In the genomic region with DNA sequence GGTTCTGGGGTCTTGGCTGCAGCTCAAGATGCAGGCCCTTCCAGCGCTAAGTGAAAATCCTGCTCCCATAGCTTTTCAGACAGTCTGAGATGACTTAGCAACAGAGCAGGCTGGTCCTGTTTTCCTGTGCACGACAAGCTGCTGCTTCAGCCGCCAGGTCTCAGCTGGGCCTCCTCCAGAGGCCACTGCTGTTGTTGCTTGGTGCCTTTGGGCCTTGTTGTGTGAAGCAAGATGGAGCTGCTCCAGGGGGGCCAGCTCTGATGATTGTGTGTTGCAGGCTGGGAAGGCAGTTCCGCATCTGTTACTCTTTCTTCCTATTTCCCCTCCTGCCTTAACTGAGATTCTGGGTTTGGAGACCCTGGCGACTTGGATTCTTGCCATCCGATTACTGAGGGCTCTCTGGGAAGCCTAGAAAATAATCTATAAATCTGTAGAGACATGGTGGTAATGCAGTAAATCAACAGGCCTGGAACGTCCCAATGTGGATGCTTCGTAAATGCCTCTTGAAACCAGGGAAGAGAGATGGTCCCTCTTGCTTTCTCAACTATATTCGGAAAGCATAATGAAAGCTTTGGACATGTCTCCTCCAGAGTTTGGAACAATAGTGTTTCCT, we compare ENCODE assay signal across 9 cellular contexts. TPM values are rescaled to one million over a fixed set of nuclear protein-coding genes. Genes with fewer than 3 reads are reported as not detected.
DNase-seq lines count a peak whose midpoint lies in the region; ATAC-seq and TF ChIP-seq lines count a peak whose summit lies in the region.
"Had no signal": no experiment of that assay in that cellular context is flagged by ENCODE, and none has a peak within 500 bp of the region (broad histone marks: within the 10 kb centered on the region; RNA-seq: fewer than 3 reads in every experiment).

No MANE protein-coding gene starts in this region.

- H2AFZ ChIP-seq in SK-N-SH (ENCODE audit: low read depth): no peak overlapping the region

- H3F3A ChIP-seq in SK-N-SH (replicated peaks; ENCODE audit: insufficient read depth): peaks cover 24% of the 10 kb centered on the region

- intact Hi-C loops in psoas muscle (cut with DNase I): no loop called here

- H3K36me3 ChIP-seq in SK-N-SH (replicated peaks in 1 of 2; ENCODE audit: control insufficient read depth in 1 of 2, insufficient read depth in 2 of 2, low read length in 1 of 2) (peaks cover 56 to 67% of the 10 kb centered on the region in 2 experiments), psoas muscle (ENCODE audit: insufficient read depth in 1 of 2, low read depth in 1 of 2) (no peaks in the 10 kb centered on the region)
- H3K36me3 ChIP-seq: neutrophil had no signal

- peak overlapping the region; percentile 91 for H3K4me2 ChIP-seq in SK-N-SH

- POLR2A ChIA-PET in SK-N-SH (lab: Yijun Ruan, JAX): interaction anchor here (0.8 to 5.1 kb wide), 5 partner anchors 19 to 198 kb away, joined by 3 to 21 read pairs (median 4); no protein-coding TSS in a partner anchor

- TF ChIP-seq CTCF in SK-N-SH (IDR thresholded peaks at IDR 0.05): no peak
- TF ChIP-seq CTCF in fibroblast of the aortic adventitia (IDR thresholded peaks at IDR 0.05; ENCODE audit: insufficient read depth, low read length): no peak
- no peak for TF ChIP-seq CTCF in psoas muscle (IDR thresholded peaks at IDR 0.05)

- H3K4me3 ChIP-seq in SK-N-SH (ENCODE audit: low read depth in 2 of 2, low read length in 1 of 2): peak overlapping the region; percentile 83 to 97
- peak overlapping the region; percentile 97 for H3K4me3 ChIP-seq in fibroblast of the aortic adventitia (ENCODE audit: low read depth, low read length)
- peak overlapping the region; percentile 72 for H3K4me3 ChIP-seq in psoas muscle

- H4K20me1 ChIP-seq in SK-N-SH (ENCODE audit: insufficient read depth): peaks cover 64% of the 10 kb centered on the region

- ATAC-seq in psoas muscle: peak in 1 of 4 donors; percentile 26
- ATAC-seq in HG02763 (IDR thresholded peaks at IDR 0.05; ENCODE audit: unreplicated experiment): no peak

- CTCF ChIA-PET in SK-N-SH (lab: Yijun Ruan, JAX): interaction anchor here (0.6 to 5.0 kb wide), 22 partner anchors 9 to 339 kb away, joined by 3 to 31 read pairs (median 4); no protein-coding TSS in a partner anchor

- H3K79me2 ChIP-seq in SK-N-SH (ENCODE audit: insufficient read depth): peaks cover 82% of the 10 kb centered on the region

- no peaks in the 10 kb centered on the region for H3K9me3 ChIP-seq in SK-N-SH
- no peaks in the 10 kb centered on the region for H3K9me3 ChIP-seq in psoas muscle
- H3K9me3 ChIP-seq: neutrophil had no signal

- H3K4me1 ChIP-seq in SK-N-SH (ENCODE audit: control insufficient read depth in 1 of 2, insufficient read depth in 2 of 2, low read depth in 1 of 2, low read length in 1 of 2): peaks cover 16 to 45% of the 10 kb centered on the region in 2 experiments
- peaks cover 4% of the 10 kb centered on the region for H3K4me1 ChIP-seq in psoas muscle

- peak; percentile 11; the same call in 1 of the 2 replicates for TF ChIP-seq RAD21 in SK-N-SH (IDR thresholded peaks at IDR 0.05; ENCODE audit: low read length)

- H3K27me3 ChIP-seq in SK-N-SH (ENCODE audit: insufficient read depth) (no peaks in the 10 kb centered on the region), psoas muscle (ENCODE audit: insufficient read depth in 3 of 3, low read length in 2 of 3) (peaks cover 0 to 34% (median 18%) of the 10 kb centered on the region in 3 donors)

- TF ChIP-seq EP300 in SK-N-SH (IDR thresholded peaks at IDR 0.05; ENCODE audit: borderline replicate concordance in 1 of 2, low read depth in 1 of 2, low read length in 1 of 2): peak in 1 of 2 experiments; percentile 53; a peak in 2 of 4 replicates

- WGBS in SK-N-SH (ENCODE audit: low lambda C conversion rate): 27% methylated on average over 8 of the region's 9 CpGs
- 70 to 75% (median 74%) methylated on average over 9 of the region's 9 CpGs for WGBS in psoas muscle, 3 donors

- no peaks in the 10 kb centered on the region for H3K9me2 ChIP-seq in SK-N-SH

- peak overlapping the region; percentile 78 to 97; a peak in 3 of 4 replicates for H3K27ac ChIP-seq in SK-N-SH (ENCODE audit: low read depth in 2 of 2, low read length in 1 of 2)
- no peak overlapping the region for H3K27ac ChIP-seq in psoas muscle
- H3K27ac ChIP-seq: neutrophil had no signal

- DNase-seq in ELF-1 (ENCODE audit: low read depth, low spot score): peak; percentile 75
- peak; percentile 54 for DNase-seq in SK-N-SH
- DNase-seq in fibroblast of the aortic adventitia (ENCODE audit: low read depth): no peak
- peak; percentile 21 to 68 for DNase-seq in psoas muscle
- DNase-seq in islet precursor cell: no peak
- no peak for DNase-seq in iPS-NIHi7 (ENCODE audit: extremely low spot score)
- no peak for DNase-seq in kidney tubule cell (ENCODE audit: low spot score)

- peak overlapping the region; percentile 94 for H3K9ac ChIP-seq in SK-N-SH

TF ChIP-seq in SK-N-SH, 30 proteins besides CTCF, POLR2A, EP300 and RAD21:
- TF ChIP-seq, protein P1, sequence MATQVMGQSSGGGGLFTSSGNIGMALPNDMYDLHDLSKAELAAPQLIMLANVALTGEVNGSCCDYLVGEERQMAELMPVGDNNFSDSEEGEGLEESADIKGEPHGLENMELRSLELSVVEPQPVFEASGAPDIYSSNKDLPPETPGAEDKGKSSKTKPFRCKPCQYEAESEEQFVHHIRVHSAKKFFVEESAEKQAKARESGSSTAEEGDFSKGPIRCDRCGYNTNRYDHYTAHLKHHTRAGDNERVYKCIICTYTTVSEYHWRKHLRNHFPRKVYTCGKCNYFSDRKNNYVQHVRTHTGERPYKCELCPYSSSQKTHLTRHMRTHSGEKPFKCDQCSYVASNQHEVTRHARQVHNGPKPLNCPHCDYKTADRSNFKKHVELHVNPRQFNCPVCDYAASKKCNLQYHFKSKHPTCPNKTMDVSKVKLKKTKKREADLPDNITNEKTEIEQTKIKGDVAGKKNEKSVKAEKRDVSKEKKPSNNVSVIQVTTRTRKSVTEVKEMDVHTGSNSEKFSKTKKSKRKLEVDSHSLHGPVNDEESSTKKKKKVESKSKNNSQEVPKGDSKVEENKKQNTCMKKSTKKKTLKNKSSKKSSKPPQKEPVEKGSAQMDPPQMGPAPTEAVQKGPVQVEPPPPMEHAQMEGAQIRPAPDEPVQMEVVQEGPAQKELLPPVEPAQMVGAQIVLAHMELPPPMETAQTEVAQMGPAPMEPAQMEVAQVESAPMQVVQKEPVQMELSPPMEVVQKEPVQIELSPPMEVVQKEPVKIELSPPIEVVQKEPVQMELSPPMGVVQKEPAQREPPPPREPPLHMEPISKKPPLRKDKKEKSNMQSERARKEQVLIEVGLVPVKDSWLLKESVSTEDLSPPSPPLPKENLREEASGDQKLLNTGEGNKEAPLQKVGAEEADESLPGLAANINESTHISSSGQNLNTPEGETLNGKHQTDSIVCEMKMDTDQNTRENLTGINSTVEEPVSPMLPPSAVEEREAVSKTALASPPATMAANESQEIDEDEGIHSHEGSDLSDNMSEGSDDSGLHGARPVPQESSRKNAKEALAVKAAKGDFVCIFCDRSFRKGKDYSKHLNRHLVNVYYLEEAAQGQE (IDR thresholded peaks at IDR 0.05; ENCODE audit: low read depth, low read length): no peak
- 0 out of 2 replicates have a peak, but pooled peaks have one; percentile 13 for TF ChIP-seq POLR2AphosphoS5 (IDR thresholded peaks at IDR 0.05; ENCODE audit: low read depth, low read length)
- no peak for TF ChIP-seq RFX5 (IDR thresholded peaks at IDR 0.05; ENCODE audit: low read length)
- TF ChIP-seq GATA2 (CRISPR knock-in tag; IDR thresholded peaks at IDR 0.05): peak; percentile 50
- no peak for TF ChIP-seq FOXM1 (IDR thresholded peaks at IDR 0.05; ENCODE audit: low read depth)
- no peak for TF ChIP-seq TEAD4 (IDR thresholded peaks at IDR 0.05; ENCODE audit: borderline replicate concordance, insufficient read depth)
- 0 out of 2 replicates have a peak, but pooled peaks have one; percentile 25 for TF ChIP-seq SIN3A (IDR thresholded peaks at IDR 0.05; ENCODE audit: borderline replicate concordance, low read depth, low read length)
- TF ChIP-seq, protein P2, sequence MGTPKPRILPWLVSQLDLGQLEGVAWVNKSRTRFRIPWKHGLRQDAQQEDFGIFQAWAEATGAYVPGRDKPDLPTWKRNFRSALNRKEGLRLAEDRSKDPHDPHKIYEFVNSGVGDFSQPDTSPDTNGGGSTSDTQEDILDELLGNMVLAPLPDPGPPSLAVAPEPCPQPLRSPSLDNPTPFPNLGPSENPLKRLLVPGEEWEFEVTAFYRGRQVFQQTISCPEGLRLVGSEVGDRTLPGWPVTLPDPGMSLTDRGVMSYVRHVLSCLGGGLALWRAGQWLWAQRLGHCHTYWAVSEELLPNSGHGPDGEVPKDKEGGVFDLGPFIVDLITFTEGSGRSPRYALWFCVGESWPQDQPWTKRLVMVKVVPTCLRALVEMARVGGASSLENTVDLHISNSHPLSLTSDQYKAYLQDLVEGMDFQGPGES (IDR thresholded peaks at IDR 0.05; ENCODE audit: low read depth, low read length): no peak
- no peak; the same call in 1 of the 2 replicates for TF ChIP-seq NFIC (IDR thresholded peaks at IDR 0.05; ENCODE audit: borderline replicate concordance)
- no peak for TF ChIP-seq TAF1 (IDR thresholded peaks at IDR 0.05; ENCODE audit: borderline replicate concordance, low read depth, low read length)
- TF ChIP-seq MXI1 (IDR thresholded peaks at IDR 0.05; ENCODE audit: low read depth, low read length): 0 out of 2 replicates have a peak, but pooled peaks have one; percentile 54

RNA-seq across cellular contexts. Expression of gene MAP1B, which starts 3.2 kb away (rescaled TPM):
- polyA plus RNA-seq in SK-N-SH (2012; rRNA removed) (47.5 and 48.5 TPM in 2 replicates), psoas muscle (1 to 10 TPM; 1.1 to 2.1 (median 1.2) TPM)
- polyA plus RNA-seq in SK-N-SH (2012; cell fraction: cytosol; rRNA removed): 59.8 and 60.6 TPM in 2 replicates
- 69.5 and 70.5 TPM in 2 replicates for polyA plus RNA-seq in SK-N-SH (2012; cell fraction: nucleus; rRNA removed)
- total RNA-seq in fibroblast of the aortic adventitia (ENCODE audit: low replicate concordance) (130 and 401 TPM in 2 replicates), psoas muscle (10 to 100 TPM in 3 of 4 donors, 1 to 10 TPM in 1; 8.5 to 20.2 (median 13.6) TPM)

Comparison
In these comparisons a context has a peak if more than half of its experiments do, and no peak if none do; other contexts are left out.
1. DNase-seq: peak in ELF-1 (single experiment), SK-N-SH (single experiment) and psoas muscle (2 of 2); none in fibroblast of the aortic adventitia (single experiment), islet precursor cell (single experiment), iPS-NIHi7 (single experiment) and kidney tubule cell (single experiment).
2. Peak in every context shown above with its lines, with median percentiles within 50 percentile points of each other: H3K4me3 ChIP-seq.